1 cellular context compared by ENCODE assay signal in genomic region chr22:21823740-21824438, GRCh38.
TF ChIP-seq lines count a peak whose summit lies in the region.

No MANE protein-coding gene starts in this region.

TF ChIP-seq in HepG2, 621 proteins besides CTCF, POLR2A, EP300 and RAD21 (continued from another document):
- TF ChIP-seq, protein P1, sequence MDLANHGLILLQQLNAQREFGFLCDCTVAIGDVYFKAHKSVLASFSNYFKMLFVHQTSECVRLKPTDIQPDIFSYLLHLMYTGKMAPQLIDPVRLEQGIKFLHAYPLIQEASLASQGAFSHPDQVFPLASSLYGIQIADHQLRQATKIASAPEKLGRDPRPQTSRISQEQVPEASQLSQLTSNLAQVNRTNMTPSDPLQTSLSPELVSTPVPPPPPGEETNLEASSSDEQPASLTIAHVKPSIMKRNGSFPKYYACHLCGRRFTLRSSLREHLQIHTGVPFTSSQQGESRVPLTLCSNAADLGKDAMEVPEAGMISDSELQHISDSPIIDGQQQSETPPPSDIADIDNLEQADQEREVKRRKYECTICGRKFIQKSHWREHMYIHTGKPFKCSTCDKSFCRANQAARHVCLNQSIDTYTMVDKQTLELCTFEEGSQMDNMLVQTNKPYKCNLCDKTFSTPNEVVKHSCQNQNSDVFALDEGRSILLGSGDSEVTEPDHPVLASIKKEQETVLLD (CRISPR knock-in tag; IDR thresholded peaks at IDR 0.05; ENCODE audit: low read depth) = no peak
- no peak for TF ChIP-seq ZNF513 (CRISPR knock-in tag; conservative IDR thresholded peaks at IDR 0.05)
- no peak for TF ChIP-seq ZFP91 (CRISPR knock-in tag; IDR thresholded peaks at IDR 0.05; ENCODE audit: borderline replicate concordance)
- no peak for TF ChIP-seq ZSCAN22 (CRISPR knock-in tag; IDR thresholded peaks at IDR 0.05)
